Comparison of ENCODE assay signal across 2 cellular contexts in genomic region chr10:103394180-103394579, GRCh38.
TF ChIP-seq lines count a peak whose summit lies in the region.

No MANE protein-coding gene starts in this region.

TF ChIP-seq in A549, 52 proteins besides CTCF, POLR2A, EP300 and RAD21:
- TF ChIP-seq NFE2L2 (conservative IDR thresholded peaks at IDR 0.05; ENCODE audit: low read length), result no peak
- no peak for TF ChIP-seq NR3C1 (IDR thresholded peaks at IDR 0.05)
- TF ChIP-seq ATOH8 (CRISPR knock-in tag; IDR thresholded peaks at IDR 0.05; ENCODE audit: low read depth), result no peak
- no peak for TF ChIP-seq BCL3 (IDR thresholded peaks at IDR 0.05)
- no peak for TF ChIP-seq CBX2 (IDR thresholded peaks at IDR 0.05; ENCODE audit: borderline replicate concordance, low read depth)
- no peak for TF ChIP-seq RARB (CRISPR knock-in tag; IDR thresholded peaks at IDR 0.05)
- no peak for TF ChIP-seq KDM1A (IDR thresholded peaks at IDR 0.05; ENCODE audit: low read depth)
TF ChIP-seq in A549: peak in this region for 0.

TF ChIP-seq in GM12891, 5 proteins besides CTCF, POLR2A, EP300 and RAD21:
- no peak for TF ChIP-seq SPI1 (IDR thresholded peaks at IDR 0.05; ENCODE audit: low read depth, low read length)
- TF ChIP-seq PAX5 (IDR thresholded peaks at IDR 0.05; ENCODE audit: insufficient read depth, low read length, severe bottlenecking), result no peak
- no peak for TF ChIP-seq POLR2AphosphoS5 (IDR thresholded peaks at IDR 0.05; ENCODE audit: low read depth, low read length)
- TF ChIP-seq TAF1 (IDR thresholded peaks at IDR 0.05; ENCODE audit: low read depth, low read length), result no peak
- no peak for TF ChIP-seq POU2F2 (IDR thresholded peaks at IDR 0.05; ENCODE audit: low read depth, low read length)
TF ChIP-seq in GM12891: peak in this region for 0.
